In genomic region chr3:149611149-149611548, GRCh38 we compare ENCODE assay signal across 28 cellular contexts.
"Had no signal": no experiment of that assay in that cellular context is flagged by ENCODE, and none has a peak within 500 bp of the region (broad histone marks: within the 10 kb centered on the region; RNA-seq: fewer than 3 reads in every experiment).

No MANE protein-coding gene starts in this region.

- H3K27ac ChIP-seq: KMS-11, SK-N-MC had no signal

- H3K4me3 ChIP-seq: cardiac muscle cell, SK-N-MC had no signal

- FAIRE-seq: TTC549 had no signal

- ATAC-seq: activated CD8-positive, alpha-beta memory T cell treated with anti-CD3 and anti-CD28 coated beads, Interleukin-2, amount 10 ng/mL, durations not matched to agents 7 days and 5 days; activated T-cell treated with anti-CD3 and anti-CD28 coated beads, Interleukin-2, amount 50 U/mL, for 4 hours; T-cell had no signal

- H3K4me2 ChIP-seq: KMS-11 had no signal

- H3K27me3 ChIP-seq: brain microvascular endothelial cell, cardiac muscle cell had no signal

- H3K9ac ChIP-seq: KMS-11 had no signal

- DNase-seq: activated B cell treated with CpG ODN at 0.5 μM for 24 hours; activated CD4-positive, alpha-beta T cell treated with anti-CD3 and anti-CD28 coated beads for 1 hour; activated CD4-positive, alpha-beta T cell treated with anti-CD3 and anti-CD28 coated beads, Interleukin-2, amount 10 ng/mL, durations not matched to agents 24 days and 14 days; activated CD4-positive, alpha-beta T cell treated with anti-CD3 and anti-CD28 coated beads, Interleukin-2, amount 50 U/mL, for 48 hours; activated CD8-positive, alpha-beta memory T cell treated with anti-CD3 and anti-CD28 coated beads, Interleukin-2, amount 10 ng/mL, durations not matched to agents 7 days and 5 days; activated gamma-delta T cell; activated naive CD4-positive, alpha-beta T cell treated with anti-CD3 and anti-CD28 coated beads for 36 hours; activated T-cell treated with anti-CD3 and anti-CD28 coated beads, Interleukin-2, amount 50 U/mL, for 4 hours; brain microvascular endothelial cell; NCI-H1092; NCI-H1417; NCI-H1694; NCI-H2029; NCI-H2107; NCI-H2171 treated with DMSO at 0.1 percent for 48 hours; NCI-H226; NCI-H510A treated with DMSO at 0.1 percent for 48 hours; NCI-H69; NK-92 treated with Interleukin-12 subunit alpha and Interleukin-12 subunit beta, amount 100 ng/mL, for 24 hours; OCI-M1; SHP77 treated with DMSO at 0.1 percent for 48 hours; T-cell; T-helper 2 cell; T1000 had no signal

- H3K36me3 ChIP-seq: brain microvascular endothelial cell, cardiac muscle cell had no signal
